ENCODE assay signal across 21 cellular contexts in the genomic region with DNA sequence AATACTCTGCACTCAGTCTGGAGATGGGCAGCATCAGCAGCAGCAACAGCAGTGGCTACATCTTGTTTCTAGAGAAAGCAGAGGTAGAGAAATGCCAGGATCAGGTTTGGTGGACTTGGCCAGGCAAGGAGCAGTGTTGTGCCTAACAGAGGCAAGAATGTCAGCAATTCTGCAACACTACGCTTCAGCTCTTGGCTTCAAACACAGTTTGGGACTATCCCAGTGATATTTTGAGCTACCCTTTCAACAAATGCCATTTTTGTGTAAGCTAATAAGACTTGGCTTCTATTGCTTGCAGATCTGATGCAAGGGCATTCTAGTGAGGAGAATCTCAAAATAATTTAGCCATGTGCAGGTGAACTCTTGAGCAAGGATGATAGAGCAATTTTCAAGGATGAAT.
"Had no signal": no experiment of that assay in that cellular context is flagged by ENCODE, and none has a peak within 500 bp of the region (broad histone marks: within the 10 kb centered on the region; RNA-seq: fewer than 3 reads in every experiment).

No MANE protein-coding gene starts in this region.

- H3K27ac ChIP-seq: cardiac muscle cell, coronary artery, heart right ventricle, parathyroid adenoma, prostate gland, skin epidermis, stomach, thoracic aorta had no signal

- H3K36me3 ChIP-seq: cardiac muscle cell, heart right ventricle, prostate gland, sigmoid colon, stomach, thoracic aorta had no signal

- H3K27me3 Mint-ChIP-seq: naive B cell; stimulated activated naive B cell treated with anti-CD40 and anti-IgM and Interleukin-4, amounts not matched to agents 10 μg/mL and 1 μg/mL and 100 μg/mL, for 72 hours had no signal

- DNase-seq: effector CD4-positive, alpha-beta T cell; heart right ventricle; hypothalamus; mesendoderm; naive B cell; retina; sigmoid colon; stimulated activated CD4-positive, alpha-beta T cell treated with anti-CD3 and anti-CD28 coated beads, Interleukin-2, amount 100 ng/mL, for 24 hours; stimulated activated CD4-positive, alpha-beta T cell treated with anti-CD3 and anti-CD28 coated beads, Interleukin-4, amount 100 ng/mL, for 4 hours; stimulated activated naive B cell treated with anti-CD40 and anti-IgM and Interleukin-4, amounts not matched to agents 10 μg/mL and 1 μg/mL and 100 μg/mL, for 72 hours; stomach; substantia nigra; trophoblast cell had no signal

- H3K4me1 ChIP-seq: parathyroid adenoma, prostate gland, sigmoid colon, stomach had no signal

- H3K9me3 Mint-ChIP-seq: nephron had no signal

- H3K9me3 ChIP-seq: prostate gland had no signal

- H3K36me3 Mint-ChIP-seq: naive B cell; stimulated activated naive B cell treated with anti-CD40 and anti-IgM and Interleukin-4, amounts not matched to agents 10 μg/mL and 1 μg/mL and 100 μg/mL, for 72 hours had no signal

- H3K4me3 ChIP-seq: cardiac muscle cell, coronary artery, heart right ventricle, prostate gland, sigmoid colon, skin epidermis, stomach, thoracic aorta had no signal

- H3K27ac Mint-ChIP-seq: naive B cell; nephron; stimulated activated naive B cell treated with anti-CD40 and anti-IgM and Interleukin-4, amounts not matched to agents 10 μg/mL and 1 μg/mL and 100 μg/mL, for 72 hours had no signal

- H3K27me3 ChIP-seq: cardiac muscle cell, heart right ventricle, sigmoid colon, stomach had no signal

- H3K4me3 Mint-ChIP-seq: naive B cell; nephron; stimulated activated naive B cell treated with anti-CD40 and anti-IgM and Interleukin-4, amounts not matched to agents 10 μg/mL and 1 μg/mL and 100 μg/mL, for 72 hours had no signal

- ATAC-seq: esophagus mucosa; stimulated activated naive B cell treated with anti-CD40 and anti-IgM and Interleukin-4, amounts not matched to agents 10 μg/mL and 1 μg/mL and 100 μg/mL, for 72 hours had no signal

- H3K4me1 Mint-ChIP-seq: naive B cell; stimulated activated naive B cell treated with anti-CD40 and anti-IgM and Interleukin-4, amounts not matched to agents 10 μg/mL and 1 μg/mL and 100 μg/mL, for 72 hours had no signal
